Comparison of ENCODE assay signal across 8 cellular contexts in genomic region chr6:29752451-29753308, GRCh38. TPM values are rescaled to one million over a fixed set of nuclear protein-coding genes. Genes with fewer than 3 reads are reported as not detected.
DNase-seq lines count a peak whose midpoint lies in the region; ATAC-seq and TF ChIP-seq lines count a peak whose summit lies in the region.

No MANE protein-coding gene starts in this region.

- peaks cover 0 to 10% of the 10 kb centered on the region in 2 donors for H3K27me3 Mint-ChIP-seq in CD8-positive, alpha-beta memory T cell
- peaks cover 15% of the 10 kb centered on the region for H3K27me3 Mint-ChIP-seq in activated T-cell treated with anti-CD3 and anti-CD28 coated beads, Interleukin-2, amount 50 U/mL, for 24 hours

- H3K4me3 Mint-ChIP-seq in CD8-positive, alpha-beta memory T cell, result peak overlapping the region; percentile 87 to 98 (median 92)
- peak overlapping the region; percentile 90 for H3K4me3 Mint-ChIP-seq in activated T-cell treated with anti-CD3 and anti-CD28 coated beads, Interleukin-2, amount 50 U/mL, for 24 hours

- H3K27ac ChIP-seq in CD8-positive, alpha-beta memory T cell (ENCODE audit: low read depth, low read length), result peak overlapping the region; percentile 82
- H3K27ac ChIP-seq in HL-60 (replicated peaks) (no peak overlapping the region), esophagus (ENCODE audit: low read depth in 2 of 2, low read length in 1 of 2) (peak overlapping the region; percentile 94 to 96)

- no peaks in the 10 kb centered on the region for H3K9me3 Mint-ChIP-seq in CD8-positive, alpha-beta memory T cell
- no peaks in the 10 kb centered on the region for H3K9me3 Mint-ChIP-seq in activated T-cell treated with anti-CD3 and anti-CD28 coated beads, Interleukin-2, amount 50 U/mL, for 24 hours

- no peaks in the 10 kb centered on the region for H3K9me3 ChIP-seq in CD8-positive, alpha-beta memory T cell (ENCODE audit: low read length)
- H3K9me3 ChIP-seq in esophagus (ENCODE audit: control insufficient read depth in 2 of 2, insufficient read depth in 1 of 2, low read depth in 1 of 2, low read length in 1 of 2), result peaks cover 0 to 3% of the 10 kb centered on the region in 2 donors
- H3K9me3 ChIP-seq in mucosa of stomach (ENCODE audit: control insufficient read depth, low read length), result no peaks in the 10 kb centered on the region

- WGBS in esophagus, 2 donors, result 1% methylated on average over 64 of the region's 64 CpGs

- DNase-seq in CD8-positive, alpha-beta memory T cell, result peak; percentile 74 to 87 (median 79)
- DNase-seq in HL-60 (ENCODE audit: low read depth in 1 of 2, low spot score in 1 of 2) (peak; percentile 31 to 66), OCI-M1 (lab: John Stamatoyannopoulos, UW) (peak; percentile 94)
- peak; percentile 89 for DNase-seq in activated T-cell treated with anti-CD3 and anti-CD28 coated beads, Interleukin-2, amount 50 U/mL, for 24 hours
- peak; percentile 72 to 74 for DNase-seq in stimulated activated CD8-positive, alpha-beta memory T cell treated with anti-CD3 and anti-CD28 coated beads, Interleukin-7, amount 100 ng/mL, for 1 hour (ENCODE audit: low read depth in 2 of 2)

- H3K4me3 ChIP-seq in CD8-positive, alpha-beta memory T cell (ENCODE audit: low read length), result peak overlapping the region; percentile 93
- H3K4me3 ChIP-seq in HL-60 (replicated peaks; ENCODE audit: insufficient read depth, low read length) (peak overlapping the region; percentile 79), esophagus (ENCODE audit: low read depth in 1 of 2, low read length in 2 of 2) (peak overlapping the region; percentile 63 to 68), mucosa of stomach (ENCODE audit: low read length) (peak overlapping the region; percentile 51)

- peaks cover 27% of the 10 kb centered on the region for H3K4me1 ChIP-seq in CD8-positive, alpha-beta memory T cell (ENCODE audit: insufficient read depth, low read length)
- peaks cover 2 to 9% of the 10 kb centered on the region in 2 donors for H3K4me1 ChIP-seq in esophagus (ENCODE audit: control insufficient read depth in 2 of 2, insufficient read depth in 2 of 2, low read length in 1 of 2)
- peaks cover 18% of the 10 kb centered on the region for H3K4me1 ChIP-seq in mucosa of stomach (ENCODE audit: control insufficient read depth, insufficient read depth, low read length)

- H3K4me1 Mint-ChIP-seq in CD8-positive, alpha-beta memory T cell, result peaks cover 44 to 56% (median 45%) of the 10 kb centered on the region in 3 donors
- H3K4me1 Mint-ChIP-seq in activated T-cell treated with anti-CD3 and anti-CD28 coated beads, Interleukin-2, amount 50 U/mL, for 24 hours (ENCODE audit: low read depth), result peaks cover 34% of the 10 kb centered on the region

- POLR2A ChIA-PET in CD8-positive, alpha-beta memory T cell (lab: Charles Lee), result interaction anchor here (1.5 kb wide), 2 partner anchors 15 to 103 kb away, joined by 3 to 5 read pairs; no protein-coding TSS in a partner anchor

- no peaks in the 10 kb centered on the region for H3K27me3 ChIP-seq in CD8-positive, alpha-beta memory T cell (ENCODE audit: insufficient read depth, low read length, poor library complexity, severe bottlenecking)
- H3K27me3 ChIP-seq in HL-60 (ENCODE audit: insufficient read depth, poor library complexity, severe bottlenecking), result peaks cover 29% of the 10 kb centered on the region
- no peaks in the 10 kb centered on the region for H3K27me3 ChIP-seq in esophagus (ENCODE audit: control insufficient read depth in 1 of 2, insufficient read depth in 2 of 2, low read length in 2 of 2)
- peaks cover 15% of the 10 kb centered on the region for H3K27me3 ChIP-seq in mucosa of stomach (ENCODE audit: control insufficient read depth, insufficient read depth, low read length)

- H3K9ac ChIP-seq in mucosa of stomach (ENCODE audit: low read length), result peak overlapping the region; percentile 75

- TF ChIP-seq CTCF in HL-60 (IDR thresholded peaks at IDR 0.05; ENCODE audit: insufficient read depth, low read length), result peak; percentile 95

- CTCF ChIA-PET in CD8-positive, alpha-beta memory T cell (lab: Charles Lee), result interaction anchor here (0.6 to 8.7 kb wide), 15 partner anchors 8 to 135 kb away, joined by 3 to 126 read pairs (median 5); no protein-coding TSS in a partner anchor

- peaks cover 0 to 14% (median 0%) of the 10 kb centered on the region in 3 donors for H3K36me3 Mint-ChIP-seq in CD8-positive, alpha-beta memory T cell
- H3K36me3 Mint-ChIP-seq in activated T-cell treated with anti-CD3 and anti-CD28 coated beads, Interleukin-2, amount 50 U/mL, for 24 hours (ENCODE audit: low read depth), result peaks cover 2% of the 10 kb centered on the region

- peak; percentile 51 for ATAC-seq in GM19452 (IDR thresholded peaks at IDR 0.05; ENCODE audit: unreplicated experiment)

- no peaks in the 10 kb centered on the region for H3K36me3 ChIP-seq in CD8-positive, alpha-beta memory T cell (ENCODE audit: insufficient read depth, low read length)
- H3K36me3 ChIP-seq in esophagus (ENCODE audit: control insufficient read depth in 2 of 2, insufficient read depth in 2 of 2, low read length in 1 of 2) (no peaks in the 10 kb centered on the region), mucosa of stomach (ENCODE audit: control insufficient read depth, insufficient read depth, low read length) (no peaks in the 10 kb centered on the region)

- peak overlapping the region; percentile 78 to 100 (median 93) for H3K27ac Mint-ChIP-seq in CD8-positive, alpha-beta memory T cell
- peak overlapping the region; percentile 86 for H3K27ac Mint-ChIP-seq in activated T-cell treated with anti-CD3 and anti-CD28 coated beads, Interleukin-2, amount 50 U/mL, for 24 hours

RNA-seq across cellular contexts. Expression of gene HLA-F, which starts 29.4 kb away (rescaled TPM):
- 100 to 1,000 TPM; 222 to 242 TPM for total RNA-seq in CD8-positive, alpha-beta memory T cell
- polyA plus RNA-seq in CD8-positive, alpha-beta memory T cell, result 500 TPM
- polyA plus RNA-seq in esophagus, result 10 to 100 TPM; 25.2 to 35.6 TPM

Comparison
In these comparisons a context has a peak if more than half of its experiments do, and no peak if none do; other contexts are left out.
1. RNA of gene HLA-F, which starts 29.4 kb away (polyA plus RNA-seq): 500 TPM in CD8-positive, alpha-beta memory T cell (single experiment); 25.2 to 35.6 TPM in esophagus; every median in the first group is over 10 times any median in the second.
2. Peak in every context shown above with its lines, with median percentiles within 50 percentile points of each other: DNase-seq and H3K4me3 ChIP-seq.